ENCODE assay signal across 29 cellular contexts in genomic region chr10:5125315-5126044, GRCh38. TPM values are rescaled to one million over a fixed set of nuclear protein-coding genes. Genes with fewer than 3 reads are reported as not detected.
"Had no signal": no experiment of that assay in that cellular context is flagged by ENCODE, and none has a peak within 500 bp of the region (broad histone marks: within the 10 kb centered on the region; RNA-seq: fewer than 3 reads in every experiment).

No MANE protein-coding gene starts in this region.

- H3K36me3 ChIP-seq: heart right ventricle, neural progenitor cell, ovary, prostate gland, tibial artery had no signal

- ATAC-seq: activated CD8-positive, alpha-beta memory T cell treated with anti-CD3 and anti-CD28 coated beads, Interleukin-2, amount 10 ng/mL, durations not matched to agents 7 days and 5 days; activated CD8-positive, alpha-beta T cell treated with anti-CD3 and anti-CD28 coated beads for 36 hours; activated naive CD8-positive, alpha-beta T cell treated with anti-CD3 and anti-CD28 coated beads, Interleukin-2, amount 50 U/mL, for 24 hours; body of pancreas; esophagus mucosa; heart right ventricle; left colon; naive thymus-derived CD8-positive, alpha-beta T cell; right cardiac atrium had no signal

- H3K27ac ChIP-seq: body of pancreas, heart right ventricle, neural progenitor cell, ovary, prostate gland, skin epidermis, tibial artery, VCaP had no signal

- H3K9me3 Mint-ChIP-seq: stimulated activated naive CD8-positive, alpha-beta T cell treated with anti-CD3 and anti-CD28 coated beads, Interleukin-15, Interleukin-2, amounts not matched to agents 100 ng/mL and 50 ng/mL, for 24 hours had no signal

- H3K4me3 ChIP-seq: body of pancreas, heart right ventricle, neural progenitor cell, ovary, prostate gland, skin epidermis, tibial artery had no signal

- H3K9me3 ChIP-seq: body of pancreas, ovary, prostate gland had no signal

- H3K4me1 Mint-ChIP-seq: activated CD4-positive, alpha-beta T cell treated with anti-CD3 and anti-CD28 coated beads, Interleukin-2, amount 10 ng/mL, durations not matched to agents 7 days and 5 days; activated CD8-positive, alpha-beta memory T cell treated with anti-CD3 and anti-CD28 coated beads, Interleukin-2, amount 10 ng/mL, durations not matched to agents 7 days and 5 days; activated naive CD8-positive, alpha-beta T cell treated with anti-CD3 and anti-CD28 coated beads, Interleukin-2, amount 50 U/mL, for 24 hours; mesothelial cell of epicardium; naive thymus-derived CD8-positive, alpha-beta T cell; neural progenitor cell had no signal

- H3K27me3 ChIP-seq: body of pancreas, heart right ventricle, neural progenitor cell, ovary, tibial artery had no signal

- H3K27ac Mint-ChIP-seq: activated CD4-positive, alpha-beta T cell treated with anti-CD3 and anti-CD28 coated beads, Interleukin-2, amount 10 ng/mL, durations not matched to agents 7 days and 5 days; activated CD8-positive, alpha-beta memory T cell treated with anti-CD3 and anti-CD28 coated beads, Interleukin-2, amount 10 ng/mL, durations not matched to agents 7 days and 5 days; activated CD8-positive, alpha-beta T cell treated with anti-CD3 and anti-CD28 coated beads for 36 hours; activated naive CD8-positive, alpha-beta T cell treated with anti-CD3 and anti-CD28 coated beads, Interleukin-2, amount 50 U/mL, for 24 hours; activated T-helper 1 cell treated with anti-CD3 and anti-CD28 coated beads, Interleukin-12 subunit alpha, Interleukin-12 subunit beta, Interleukin-2, Interleukin-4 antibody, amounts not matched to agents 30 ng/mL and 10 ng/mL and 1 ng/mL, durations not matched to agents 14 hours and 24 hours and 36 hours; mesothelial cell of epicardium; naive thymus-derived CD8-positive, alpha-beta T cell; neural progenitor cell; stimulated activated naive CD8-positive, alpha-beta T cell treated with anti-CD3 and anti-CD28 coated beads, Interleukin-15, Interleukin-2, amounts not matched to agents 100 ng/mL and 50 ng/mL, for 24 hours had no signal

- H3K27me3 Mint-ChIP-seq: activated CD8-positive, alpha-beta memory T cell treated with anti-CD3 and anti-CD28 coated beads, Interleukin-2, amount 10 ng/mL, durations not matched to agents 7 days and 5 days had no signal

- H3K4me3 Mint-ChIP-seq: activated CD4-positive, alpha-beta T cell treated with anti-CD3 and anti-CD28 coated beads, Interleukin-2, amount 10 ng/mL, durations not matched to agents 7 days and 5 days; activated CD8-positive, alpha-beta memory T cell treated with anti-CD3 and anti-CD28 coated beads, Interleukin-2, amount 10 ng/mL, durations not matched to agents 7 days and 5 days; activated CD8-positive, alpha-beta T cell treated with anti-CD3 and anti-CD28 coated beads for 36 hours; activated naive CD8-positive, alpha-beta T cell treated with anti-CD3 and anti-CD28 coated beads, Interleukin-2, amount 50 U/mL, for 24 hours; activated T-helper 1 cell treated with anti-CD3 and anti-CD28 coated beads, Interleukin-12 subunit alpha, Interleukin-12 subunit beta, Interleukin-2, Interleukin-4 antibody, amounts not matched to agents 30 ng/mL and 10 ng/mL and 1 ng/mL, durations not matched to agents 14 hours and 24 hours and 36 hours; mesothelial cell of epicardium; naive thymus-derived CD8-positive, alpha-beta T cell; neural progenitor cell; stimulated activated naive CD8-positive, alpha-beta T cell treated with anti-CD3 and anti-CD28 coated beads, Interleukin-15, Interleukin-2, amounts not matched to agents 100 ng/mL and 50 ng/mL, for 24 hours had no signal

- DNase-seq: activated CD4-positive, alpha-beta T cell treated with anti-CD3 and anti-CD28 coated beads, Interleukin-2, amount 10 ng/mL, durations not matched to agents 7 days and 5 days; activated CD4-positive, CD25-positive, alpha-beta regulatory T cell treated with anti-CD3 and anti-CD28 coated beads, Interleukin-2, amount 50 U/mL, for 72 hours; activated CD8-positive, alpha-beta memory T cell treated with anti-CD3 and anti-CD28 coated beads, Interleukin-2, amount 10 ng/mL, durations not matched to agents 7 days and 5 days; activated CD8-positive, alpha-beta T cell treated with anti-CD3 and anti-CD28 coated beads for 36 hours; activated gamma-delta T cell; activated naive CD4-positive, alpha-beta T cell treated with anti-CD3 and anti-CD28 coated beads, Interleukin-2, amount 50 U/mL, for 16 hours; activated naive CD8-positive, alpha-beta T cell treated with anti-CD3 and anti-CD28 coated beads, Interleukin-2, amount 50 U/mL, for 24 hours; body of pancreas; central memory CD4-positive, alpha-beta T cell; effector memory CD4-positive, alpha-beta T cell; heart right ventricle; left colon; naive thymus-derived CD8-positive, alpha-beta T cell; ovary; right cardiac atrium; stimulated activated CD4-positive, alpha-beta T cell treated with anti-CD3 and anti-CD28 coated beads, Interleukin-1b, Interleukin-23, amount 100 ng/mL, for 48 hours; substantia nigra; tibial artery had no signal

- H3K4me1 ChIP-seq: body of pancreas, heart right ventricle, neural progenitor cell, prostate gland, tibial artery had no signal

- H3K36me3 Mint-ChIP-seq: activated CD8-positive, alpha-beta memory T cell treated with anti-CD3 and anti-CD28 coated beads, Interleukin-2, amount 10 ng/mL, durations not matched to agents 7 days and 5 days; mesothelial cell of epicardium; neural progenitor cell had no signal

RNA-seq across cellular contexts. Expression of gene AKR1C8, which starts 59.5 kb away (rescaled TPM):
- total RNA-seq: activated CD8-positive, alpha-beta T cell treated with anti-CD3 and anti-CD28 coated beads for 36 hours; body of pancreas; dermis microvascular lymphatic vessel endothelial cell; esophagus mucosa; left colon; lung microvascular endothelial cell; mesothelial cell of epicardium; prostate gland; ureter had no signal
